ENCODE assay signal across 1 cellular context in genomic region chr16:68749424-68749823, GRCh38.
TF ChIP-seq lines count a peak whose summit lies in the region.

No MANE protein-coding gene starts in this region.

TF ChIP-seq in HepG2, 621 proteins besides CTCF, POLR2A, EP300 and RAD21 (continued from another document):
- TF ChIP-seq, protein P1, sequence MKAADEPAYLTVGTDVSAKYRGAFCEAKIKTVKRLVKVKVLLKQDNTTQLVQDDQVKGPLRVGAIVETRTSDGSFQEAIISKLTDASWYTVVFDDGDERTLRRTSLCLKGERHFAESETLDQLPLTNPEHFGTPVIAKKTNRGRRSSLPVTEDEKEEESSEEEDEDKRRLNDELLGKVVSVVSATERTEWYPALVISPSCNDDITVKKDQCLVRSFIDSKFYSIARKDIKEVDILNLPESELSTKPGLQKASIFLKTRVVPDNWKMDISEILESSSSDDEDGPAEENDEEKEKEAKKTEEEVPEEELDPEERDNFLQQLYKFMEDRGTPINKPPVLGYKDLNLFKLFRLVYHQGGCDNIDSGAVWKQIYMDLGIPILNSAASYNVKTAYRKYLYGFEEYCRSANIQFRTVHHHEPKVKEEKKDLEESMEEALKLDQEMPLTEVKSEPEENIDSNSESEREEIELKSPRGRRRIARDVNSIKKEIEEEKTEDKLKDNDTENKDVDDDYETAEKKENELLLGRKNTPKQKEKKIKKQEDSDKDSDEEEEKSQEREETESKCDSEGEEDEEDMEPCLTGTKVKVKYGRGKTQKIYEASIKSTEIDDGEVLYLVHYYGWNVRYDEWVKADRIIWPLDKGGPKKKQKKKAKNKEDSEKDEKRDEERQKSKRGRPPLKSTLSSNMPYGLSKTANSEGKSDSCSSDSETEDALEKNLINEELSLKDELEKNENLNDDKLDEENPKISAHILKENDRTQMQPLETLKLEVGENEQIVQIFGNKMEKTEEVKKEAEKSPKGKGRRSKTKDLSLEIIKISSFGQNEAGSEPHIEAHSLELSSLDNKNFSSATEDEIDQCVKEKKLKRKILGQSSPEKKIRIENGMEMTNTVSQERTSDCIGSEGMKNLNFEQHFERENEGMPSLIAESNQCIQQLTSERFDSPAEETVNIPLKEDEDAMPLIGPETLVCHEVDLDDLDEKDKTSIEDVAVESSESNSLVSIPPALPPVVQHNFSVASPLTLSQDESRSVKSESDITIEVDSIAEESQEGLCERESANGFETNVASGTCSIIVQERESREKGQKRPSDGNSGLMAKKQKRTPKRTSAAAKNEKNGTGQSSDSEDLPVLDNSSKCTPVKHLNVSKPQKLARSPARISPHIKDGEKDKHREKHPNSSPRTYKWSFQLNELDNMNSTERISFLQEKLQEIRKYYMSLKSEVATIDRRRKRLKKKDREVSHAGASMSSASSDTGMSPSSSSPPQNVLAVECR (CRISPR knock-in tag; IDR thresholded peaks at IDR 0.05; ENCODE audit: borderline replicate concordance), result peak; percentile 60; the same call in 1 of the 2 replicates
- no peak for TF ChIP-seq ZNF263 (CRISPR knock-in tag; IDR thresholded peaks at IDR 0.05)
- TF ChIP-seq NCOR1 (IDR thresholded peaks at IDR 0.05; ENCODE audit: borderline replicate concordance, low read length), result no peak
- TF ChIP-seq ZNF672 (CRISPR knock-in tag; IDR thresholded peaks at IDR 0.05), result no peak
- TF ChIP-seq ZKSCAN8 (CRISPR knock-in tag; IDR thresholded peaks at IDR 0.05; ENCODE audit: borderline replicate concordance), result no peak
- TF ChIP-seq ZBTB42 (CRISPR knock-in tag; IDR thresholded peaks at IDR 0.05), result no peak
- TF ChIP-seq ZNF468 (CRISPR knock-in tag; IDR thresholded peaks at IDR 0.05), result no peak
- TF ChIP-seq HNF4A (CRISPR knock-in tag; IDR thresholded peaks at IDR 0.05), result peak; percentile 60
- TF ChIP-seq NR1H2 (CRISPR knock-in tag; IDR thresholded peaks at IDR 0.05; ENCODE audit: borderline replicate concordance, low read depth), result no peak
- TF ChIP-seq ADNP (CRISPR knock-in tag; IDR thresholded peaks at IDR 0.05), result no peak; the same call in 1 of the 2 replicates
- no peak for TF ChIP-seq ZNF678 (CRISPR knock-in tag; IDR thresholded peaks at IDR 0.05)
- peak; percentile 40 for TF ChIP-seq ZNF574 (CRISPR knock-in tag; IDR thresholded peaks at IDR 0.05)
- no peak for TF ChIP-seq ZNF670 (CRISPR knock-in tag; IDR thresholded peaks at IDR 0.05; ENCODE audit: borderline replicate concordance)
- no peak for TF ChIP-seq JUNB (CRISPR knock-in tag; IDR thresholded peaks at IDR 0.05; ENCODE audit: borderline replicate concordance)
- TF ChIP-seq CCDC6 (CRISPR knock-in tag; IDR thresholded peaks at IDR 0.05), result no peak
- TF ChIP-seq NR2C2 (CRISPR knock-in tag; IDR thresholded peaks at IDR 0.05; ENCODE audit: borderline replicate concordance), result no peak
- TF ChIP-seq, protein P2, sequence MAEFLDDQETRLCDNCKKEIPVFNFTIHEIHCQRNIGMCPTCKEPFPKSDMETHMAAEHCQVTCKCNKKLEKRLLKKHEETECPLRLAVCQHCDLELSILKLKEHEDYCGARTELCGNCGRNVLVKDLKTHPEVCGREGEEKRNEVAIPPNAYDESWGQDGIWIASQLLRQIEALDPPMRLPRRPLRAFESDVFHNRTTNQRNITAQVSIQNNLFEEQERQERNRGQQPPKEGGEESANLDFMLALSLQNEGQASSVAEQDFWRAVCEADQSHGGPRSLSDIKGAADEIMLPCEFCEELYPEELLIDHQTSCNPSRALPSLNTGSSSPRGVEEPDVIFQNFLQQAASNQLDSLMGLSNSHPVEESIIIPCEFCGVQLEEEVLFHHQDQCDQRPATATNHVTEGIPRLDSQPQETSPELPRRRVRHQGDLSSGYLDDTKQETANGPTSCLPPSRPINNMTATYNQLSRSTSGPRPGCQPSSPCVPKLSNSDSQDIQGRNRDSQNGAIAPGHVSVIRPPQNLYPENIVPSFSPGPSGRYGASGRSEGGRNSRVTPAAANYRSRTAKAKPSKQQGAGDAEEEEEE (CRISPR knock-in tag; IDR thresholded peaks at IDR 0.05; ENCODE audit: borderline replicate concordance), result no peak
- peak; percentile 71 for TF ChIP-seq PAXIP1 (CRISPR knock-in tag; conservative IDR thresholded peaks at IDR 0.05)
TF ChIP-seq in HepG2: peak in this region for 146.
